ENCODE assay signal across 15 cellular contexts in genomic region chr13:76516013-76516412, GRCh38.
DNase-seq lines count a peak whose midpoint lies in the region; ATAC-seq and TF ChIP-seq lines count a peak whose summit lies in the region.
"Had no signal": no experiment of that assay in that cellular context is flagged by ENCODE, and none has a peak within 500 bp of the region (broad histone marks: within the 10 kb centered on the region; RNA-seq: fewer than 3 reads in every experiment).

No MANE protein-coding gene starts in this region.

- H3K9me3 ChIP-seq in CD4-positive, alpha-beta memory T cell (ENCODE audit: control insufficient read depth in 1 of 2, low read length in 2 of 2): no peaks in the 10 kb centered on the region
- H3K9me3 ChIP-seq in right lobe of liver: no peaks in the 10 kb centered on the region
- H3K9me3 ChIP-seq: A549, tibial nerve had no signal

- CTCF ChIA-PET in CD4-positive, alpha-beta memory T cell (lab: Charles Lee; ENCODE audit: partially characterized antibody): no interaction called here

- no peaks in the 10 kb centered on the region for H3K4me1 ChIP-seq in CD4-positive, alpha-beta memory T cell (ENCODE audit: insufficient read depth, low read length)
- H3K4me1 ChIP-seq in right lobe of liver: no peaks in the 10 kb centered on the region
- H3K4me1 ChIP-seq: A549 had no signal

- ATAC-seq in right lobe of liver: no peak
- ATAC-seq: A549; activated naive CD8-positive, alpha-beta T cell treated with anti-CD3 and anti-CD28 coated beads, Interleukin-2, amount 50 U/mL, for 24 hours had no signal

- peaks cover 0 to 1% (median 0%) of the 10 kb centered on the region in 4 donors for H3K4me1 Mint-ChIP-seq in CD4-positive, alpha-beta memory T cell
- H3K4me1 Mint-ChIP-seq: activated naive CD8-positive, alpha-beta T cell treated with anti-CD3 and anti-CD28 coated beads, Interleukin-2, amount 50 U/mL, for 24 hours had no signal

- no peak overlapping the region for H3K27ac Mint-ChIP-seq in CD4-positive, alpha-beta memory T cell
- H3K27ac Mint-ChIP-seq: activated naive CD8-positive, alpha-beta T cell treated with anti-CD3 and anti-CD28 coated beads, Interleukin-2, amount 50 U/mL, for 24 hours; H9 had no signal

- H3K4me3 Mint-ChIP-seq in CD4-positive, alpha-beta memory T cell: no peak overlapping the region
- H3K4me3 Mint-ChIP-seq: activated naive CD8-positive, alpha-beta T cell treated with anti-CD3 and anti-CD28 coated beads, Interleukin-2, amount 50 U/mL, for 24 hours; H9 had no signal

- no peaks in the 10 kb centered on the region for H3K9me3 Mint-ChIP-seq in CD4-positive, alpha-beta memory T cell
- H3K9me3 Mint-ChIP-seq: activated naive CD8-positive, alpha-beta T cell treated with anti-CD3 and anti-CD28 coated beads, Interleukin-2, amount 50 U/mL, for 24 hours; H9 had no signal

- intact Hi-C loops in CD4-positive, alpha-beta memory T cell (cut with micrococcal nuclease): no loop called here
- intact Hi-C loops in right lobe of liver (cut with DNase I): no loop called here

- in situ Hi-C loops in astrocyte of the cerebellum (cut with HindIII; ENCODE audit: low sequenced_read_pairs): no loop called here

- POLR2A ChIA-PET in CD4-positive, alpha-beta memory T cell (lab: Charles Lee; ENCODE audit: partially characterized antibody): no interaction called here

- no peak for TF ChIP-seq POLR2A in right lobe of liver (IDR thresholded peaks at IDR 0.05)

- DNase-seq in AG08395 (ENCODE audit: low spot score) (peak; percentile 75), HS-5 (ENCODE audit: low read depth) (peak; percentile 61), astrocyte of the cerebellum (ENCODE audit: low read depth) (peak; percentile 68), iris pigment epithelial cell (ENCODE audit: low read depth) (peak; percentile 97), NCI-H187 treated with DMSO at 0.1 percent for 48 hours (lab: John Stamatoyannopoulos, UW) (no peak), NCI-H524 treated with DMSO at 0.1 percent for 48 hours (lab: John Stamatoyannopoulos, UW) (no peak), right lobe of liver (no peak)
- no peak for DNase-seq in CD4-positive, alpha-beta memory T cell
- DNase-seq: activated naive CD8-positive, alpha-beta T cell treated with anti-CD3 and anti-CD28 coated beads, Interleukin-2, amount 50 U/mL, for 24 hours; H9; nucleus accumbens; SHP77 treated with DMSO at 0.1 percent for 48 hours had no signal

- H3K36me3 ChIP-seq in CD4-positive, alpha-beta memory T cell (ENCODE audit: insufficient read depth, low read length): no peaks in the 10 kb centered on the region
- H3K36me3 ChIP-seq in right lobe of liver: no peaks in the 10 kb centered on the region
- H3K36me3 ChIP-seq: tibial nerve had no signal

- H3K27me3 Mint-ChIP-seq in CD4-positive, alpha-beta memory T cell: peaks cover 3 to 13% of the 10 kb centered on the region in 2 donors

- H3K4me3 ChIP-seq in astrocyte of the cerebellum (ENCODE audit: low read depth, low read length): no peak overlapping the region
- no peak overlapping the region for H3K4me3 ChIP-seq in CD4-positive, alpha-beta memory T cell (ENCODE audit: low read length in 2 of 2)
- no peak overlapping the region for H3K4me3 ChIP-seq in right lobe of liver
- H3K4me3 ChIP-seq: A549, lung, tibial nerve had no signal

- no peaks in the 10 kb centered on the region for H3K36me3 Mint-ChIP-seq in CD4-positive, alpha-beta memory T cell

- no peak overlapping the region for H3K27ac ChIP-seq in CD4-positive, alpha-beta memory T cell (ENCODE audit: low read depth, low read length)
- H3K27ac ChIP-seq in right lobe of liver: no peak overlapping the region
- H3K27ac ChIP-seq: A549, tibial nerve had no signal

- TF ChIP-seq CTCF in astrocyte of the cerebellum (IDR thresholded peaks at IDR 0.05; ENCODE audit: low read depth, low read length, missing control alignments) (no peak), right lobe of liver (IDR thresholded peaks at IDR 0.05) (no peak)

- H3K27me3 ChIP-seq in CD4-positive, alpha-beta memory T cell (ENCODE audit: insufficient read depth, low read length): no peaks in the 10 kb centered on the region
- no peaks in the 10 kb centered on the region for H3K27me3 ChIP-seq in right lobe of liver
- H3K27me3 ChIP-seq: tibial nerve had no signal

- WGBS in right lobe of liver (ENCODE audit: insufficient coverage, low coverage, low lambda C conversion rate, missing lambda C conversion rate): 22% methylated on average over 1 of the region's 1 CpG

Comparison
In these comparisons a context has a peak if more than half of its experiments do, and no peak if none do; other contexts are left out.
1. DNase-seq: peak in AG08395 (single experiment), HS-5 (single experiment), astrocyte of the cerebellum (single experiment) and iris pigment epithelial cell (single experiment); none in NCI-H187 treated with DMSO at 0.1 percent for 48 hours (single experiment), CD4-positive, alpha-beta memory T cell (0 of 5), NCI-H524 treated with DMSO at 0.1 percent for 48 hours (single experiment) and right lobe of liver (0 of 3).